Comparison of ENCODE assay signal across 20 cellular contexts in the genomic region with DNA sequence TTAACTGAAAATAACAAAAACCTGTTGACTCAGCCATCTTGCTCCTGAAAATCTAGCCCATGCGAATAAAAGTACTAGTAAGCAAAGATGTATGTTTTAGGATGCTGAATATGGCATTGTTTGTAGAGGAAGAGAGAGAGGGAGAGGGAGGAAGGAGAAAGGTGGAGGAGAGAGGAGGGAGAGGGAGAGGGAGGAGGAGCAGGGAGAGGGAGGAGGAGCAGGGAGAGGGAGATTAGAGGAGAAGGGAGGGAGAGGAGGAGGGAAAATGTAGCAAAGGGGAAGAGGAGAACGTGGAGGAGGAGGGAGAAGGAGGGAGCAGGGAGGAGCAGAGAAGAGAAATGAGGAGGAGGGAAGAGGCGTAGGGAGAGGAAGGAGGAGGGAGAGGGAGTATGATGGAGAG.
DNase-seq lines count a peak whose midpoint lies in the region; ATAC-seq, FAIRE-seq and TF ChIP-seq lines count a peak whose summit lies in the region.
"Had no signal": no experiment of that assay in that cellular context is flagged by ENCODE, and none has a peak within 500 bp of the region (broad histone marks: within the 10 kb centered on the region; RNA-seq: fewer than 3 reads in every experiment).

No MANE protein-coding gene starts in this region.

- no peak overlapping the region for H3K9ac ChIP-seq in HepG2 (ENCODE audit: insufficient read depth, low read depth, low read length)
- H3K9ac ChIP-seq: BLaER1 treated with 17β-estradiol and CSF1 and Interleukin-3, amounts not matched to agents 10 nM and 100 nM had no signal

- FAIRE-seq in HepG2 (lab: Jason Lieb, UNC): no peak
- FAIRE-seq: A549, D721Med, G401.6, GM12891, GM19239 had no signal

- POLR2A ChIA-PET in HepG2 (lab: Yijun Ruan, JAX): no interaction called here

- no peak overlapping the region for H3K4me2 ChIP-seq in HepG2 (ENCODE audit: low read depth, low read length)
- H3K4me2 ChIP-seq: A549; BLaER1 treated with 17β-estradiol and CSF1 and Interleukin-3, amounts not matched to agents 10 nM and 100 nM had no signal

- in situ Hi-C loops in HepG2 (cut with HindIII; ENCODE audit: extremely low pct_ligation_motif_present, low pct_unique_long_range_greater_than_20kb): no loop called here

- H3K4me3 ChIP-seq in HepG2 (replicated peaks in 1 of 3; ENCODE audit: insufficient read depth in 1 of 3, low read depth in 2 of 3, low read length in 3 of 3) (no peak overlapping the region), right lobe of liver (no peak overlapping the region)
- H3K4me3 ChIP-seq: A549; BLaER1 treated with 17β-estradiol and CSF1 and Interleukin-3, amounts not matched to agents 10 nM and 100 nM had no signal

- CTCF ChIA-PET in HepG2 (lab: Yijun Ruan, JAX; ENCODE audit: low intra/inter-chr PET ratio, low total read pairs): no interaction called here

- no peaks in the 10 kb centered on the region for H3K79me2 ChIP-seq in HepG2 (ENCODE audit: insufficient read depth, low read length)

- no peak for TF ChIP-seq CTCF in HepG2 (CRISPR knock-in tag; IDR thresholded peaks at IDR 0.05)
- TF ChIP-seq CTCF in right lobe of liver (IDR thresholded peaks at IDR 0.05): no peak

- H3K27ac ChIP-seq in HepG2 (ENCODE audit: extremely low read length, insufficient read depth, low read length): no peak overlapping the region
- H3K27ac ChIP-seq in right lobe of liver: no peak overlapping the region
- H3K27ac ChIP-seq: 22Rv1; A549; BLaER1 treated with 17β-estradiol and CSF1 and Interleukin-3, amounts not matched to agents 10 nM and 100 nM; C4-2B had no signal

- WGBS in HepG2 (ENCODE audit: low lambda C conversion rate): 3% methylated on average over 2 of the region's 3 CpGs
- 35% methylated on average over 3 of the region's 3 CpGs for WGBS in right lobe of liver (ENCODE audit: insufficient coverage, low coverage, low lambda C conversion rate, missing lambda C conversion rate)

- no peak for TF ChIP-seq RAD21 in HepG2 (CRISPR knock-in tag; IDR thresholded peaks at IDR 0.05)

- intact Hi-C loops in HepG2 (cut with micrococcal nuclease; ENCODE audit: unreplicated experiment): no loop called here
- intact Hi-C loops in right lobe of liver (cut with DNase I): no loop called here

- H3K27me3 ChIP-seq in HepG2 (ENCODE audit: control insufficient read depth in 1 of 2, insufficient read depth in 2 of 2, low read length in 2 of 2): peaks cover 0 to 20% of the 10 kb centered on the region in 2 experiments; a peak in 2 of 5 replicates
- no peaks in the 10 kb centered on the region for H3K27me3 ChIP-seq in right lobe of liver
- H3K27me3 ChIP-seq: BLaER1 treated with 17β-estradiol and CSF1 and Interleukin-3, amounts not matched to agents 10 nM and 100 nM had no signal

- no TSS peak for BruUV-seq in HepG2 (replicated peaks; lab: Mats Ljungman, UMichigan)

- TF ChIP-seq POLR2A in HepG2 (IDR thresholded peaks at IDR 0.05; ENCODE audit: insufficient read depth in 1 of 2, low read depth in 2 of 2, low read length in 2 of 2) (no peak), right lobe of liver (IDR thresholded peaks at IDR 0.05) (no peak)

- no peaks in the 10 kb centered on the region for H3K36me3 ChIP-seq in HepG2 (replicated peaks in 1 of 2; ENCODE audit: control insufficient read depth in 1 of 2, insufficient read depth in 2 of 2, low read length in 2 of 2)
- H3K36me3 ChIP-seq in right lobe of liver: no peaks in the 10 kb centered on the region
- H3K36me3 ChIP-seq: BLaER1 treated with 17β-estradiol and CSF1 and Interleukin-3, amounts not matched to agents 10 nM and 100 nM had no signal

- no peak for TF ChIP-seq EP300 in HepG2 (IDR thresholded peaks at IDR 0.05; ENCODE audit: low read depth in 2 of 2, low read length in 2 of 2)
- TF ChIP-seq EP300 in HepG2 (CRISPR knock-in tag; IDR thresholded peaks at IDR 0.05; ENCODE audit: borderline replicate concordance): no peak

- H3K9me3 ChIP-seq in HepG2 (ENCODE audit: low read length): no peaks in the 10 kb centered on the region
- no peaks in the 10 kb centered on the region for H3K9me3 ChIP-seq in right lobe of liver
- H3K9me3 ChIP-seq: A549; BLaER1 treated with 17β-estradiol and CSF1 and Interleukin-3, amounts not matched to agents 10 nM and 100 nM; Caco-2 had no signal

- no peak overlapping the region for H2AFZ ChIP-seq in HepG2 (ENCODE audit: low read length)

- H3K4me1 ChIP-seq in HepG2 (ENCODE audit: insufficient read depth, low read length) (no peaks in the 10 kb centered on the region), right lobe of liver (no peaks in the 10 kb centered on the region)
- H3K4me1 ChIP-seq: A549; BLaER1 treated with 17β-estradiol and CSF1 and Interleukin-3, amounts not matched to agents 10 nM and 100 nM; Caco-2 had no signal

- no peak for ATAC-seq in HepG2
- ATAC-seq in right lobe of liver: no peak
- ATAC-seq in HG02973 (IDR thresholded peaks at IDR 0.05; ENCODE audit: unreplicated experiment): no peak
- ATAC-seq: A549; CD8-positive, alpha-beta T cell had no signal

- no peak for DNase-seq in HepG2 (ENCODE audit: low spot score)
- no peak for DNase-seq in right lobe of liver
- peak; percentile 16 for DNase-seq in left kidney (ENCODE audit: low read depth, low spot score)
- DNase-seq in NCI-H82 treated with DMSO at 0.1 percent for 48 hours (lab: John Stamatoyannopoulos, UW; ENCODE audit: unreplicated experiment): no peak
- DNase-seq: AML-193; Caco-2; Calu3; CD4-positive, alpha-beta T cell; CD8-positive, alpha-beta T cell; DMS79 treated with DMSO at 0.1 percent for 48 hours; GF-D8 had no signal

- H4K20me1 ChIP-seq in HepG2 (ENCODE audit: insufficient read depth, low read length): no peaks in the 10 kb centered on the region
- H4K20me1 ChIP-seq: BLaER1 treated with 17β-estradiol and CSF1 and Interleukin-3, amounts not matched to agents 10 nM and 100 nM had no signal

TF ChIP-seq in HepG2, 621 proteins besides CTCF, POLR2A, EP300 and RAD21:
- TF ChIP-seq MAFK (conservative IDR thresholded peaks at IDR 0.05 in 1 of 2, IDR thresholded peaks at IDR 0.05 in 1 of 2; ENCODE audit: low read length in 2 of 2): 0 out of 4 replicates have a peak, but pooled peaks of 1 of the 2 experiments have one; percentile 24
- peak; percentile 28 for TF ChIP-seq HNRNPK (IDR thresholded peaks at IDR 0.05; ENCODE audit: low read depth, low read length, poor library complexity, severe bottlenecking)
- no peak for TF ChIP-seq HOXA7 (CRISPR knock-in tag; IDR thresholded peaks at IDR 0.05)
TF ChIP-seq in HepG2: peak in this region for 2.
